In the genomic region with DNA sequence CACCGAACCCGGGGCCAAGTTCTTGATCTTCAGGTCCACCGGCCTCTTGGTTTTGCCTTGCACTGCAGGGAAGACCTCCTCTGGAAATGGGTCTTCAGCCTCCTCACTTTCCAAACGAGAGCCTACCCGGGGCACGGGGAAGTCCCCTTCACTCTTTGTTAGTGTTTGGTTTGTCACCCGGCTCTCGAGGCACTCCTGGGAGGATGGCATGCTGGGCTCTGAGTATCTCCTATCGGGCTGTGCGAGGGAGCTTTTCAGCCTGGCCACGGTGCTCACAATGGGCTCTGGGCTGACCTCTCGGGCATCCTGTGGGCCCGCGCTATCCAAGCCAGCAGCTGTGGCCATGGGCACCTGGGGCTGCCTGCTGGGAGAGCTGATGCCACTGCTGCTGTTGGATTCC, we compare ENCODE assay signal across 21 cellular contexts. TPM values are rescaled to one million over a fixed set of nuclear protein-coding genes. Genes with fewer than 3 reads are reported as not detected.
DNase-seq lines count a peak whose midpoint lies in the region; ATAC-seq and TF ChIP-seq lines count a peak whose summit lies in the region.
"Had no signal": no experiment of that assay in that cellular context is flagged by ENCODE, and none has a peak within 500 bp of the region (broad histone marks: within the 10 kb centered on the region; RNA-seq: fewer than 3 reads in every experiment).

No MANE protein-coding gene starts in this region.

- H3K9me3 Mint-ChIP-seq in GM23338 (no peaks in the 10 kb centered on the region), natural killer cell (no peaks in the 10 kb centered on the region)
- H3K9me3 Mint-ChIP-seq in activated T-helper 17 cell treated with anti-CD3 and anti-CD28 coated beads, Interleukin-2, amount 50 U/mL, for 72 hours = no peaks in the 10 kb centered on the region
- H3K9me3 Mint-ChIP-seq: neural progenitor cell had no signal

- no peak overlapping the region for H3K4me3 Mint-ChIP-seq in GM23338
- H3K4me3 Mint-ChIP-seq in activated T-helper 17 cell treated with anti-CD3 and anti-CD28 coated beads, Interleukin-2, amount 50 U/mL, for 72 hours = peak overlapping the region; percentile 90
- H3K4me3 Mint-ChIP-seq in natural killer cell = peak overlapping the region; percentile 67
- H3K4me3 Mint-ChIP-seq: neural progenitor cell had no signal

- H4K20me1 ChIP-seq in GM23338 (replicated peaks; ENCODE audit: insufficient read depth) = no peaks in the 10 kb centered on the region

- H3K4me1 Mint-ChIP-seq in GM23338 (peaks cover 6% of the 10 kb centered on the region; the same call in 1 of the 3 replicates), natural killer cell (peaks cover 73 to 75% of the 10 kb centered on the region in 2 donors)
- peaks cover 28% of the 10 kb centered on the region for H3K4me1 Mint-ChIP-seq in activated T-helper 17 cell treated with anti-CD3 and anti-CD28 coated beads, Interleukin-2, amount 50 U/mL, for 72 hours
- H3K4me1 Mint-ChIP-seq: neural progenitor cell had no signal

- no peaks in the 10 kb centered on the region for H3K36me3 Mint-ChIP-seq in GM23338 (ENCODE audit: low read depth)
- peaks cover 70% of the 10 kb centered on the region for H3K36me3 Mint-ChIP-seq in activated T-helper 17 cell treated with anti-CD3 and anti-CD28 coated beads, Interleukin-2, amount 50 U/mL, for 72 hours (ENCODE audit: low read depth)
- H3K36me3 Mint-ChIP-seq in natural killer cell = peaks cover 35% of the 10 kb centered on the region
- H3K36me3 Mint-ChIP-seq: neural progenitor cell had no signal

- no peaks in the 10 kb centered on the region for H3K27me3 ChIP-seq in GM23338 (ENCODE audit: insufficient read depth)
- H3K27me3 ChIP-seq: neural progenitor cell, right atrium auricular region, vagina had no signal

- ATAC-seq in GM23338 (peak; percentile 55), natural killer cell (peak; percentile 28 to 43 (median 37)), GM21528 (IDR thresholded peaks at IDR 0.05; ENCODE audit: low FRiP score, unreplicated experiment) (no peak)
- peak; percentile 18 for ATAC-seq in activated T-helper 17 cell treated with anti-CD3 and anti-CD28 coated beads, Interleukin-2, amount 50 U/mL, for 72 hours (replicated peaks)

- H3K27ac Mint-ChIP-seq in GM23338 = no peak overlapping the region
- H3K27ac Mint-ChIP-seq in activated T-helper 17 cell treated with anti-CD3 and anti-CD28 coated beads, Interleukin-2, amount 50 U/mL, for 72 hours = peak overlapping the region; percentile 80
- peak overlapping the region; percentile 97 for H3K27ac Mint-ChIP-seq in natural killer cell
- H3K27ac Mint-ChIP-seq: neural progenitor cell had no signal

- no peaks in the 10 kb centered on the region for H3K36me3 ChIP-seq in GM23338 (ENCODE audit: insufficient read depth)
- H3K36me3 ChIP-seq: neural progenitor cell, right atrium auricular region, vagina had no signal

- no peaks in the 10 kb centered on the region for H3F3A ChIP-seq in GM23338 (replicated peaks; ENCODE audit: low read depth)

- DNase-seq in activated CD8-positive, alpha-beta memory T cell treated with anti-CD3 and anti-CD28 coated beads for 24 hours = peak; percentile 76
- no peak for DNase-seq in activated CD8-positive, alpha-beta memory T cell treated with anti-CD3 and anti-CD28 coated beads, Interleukin-2, amount 50 U/mL, for 4 hours
- DNase-seq in GM23338 (ENCODE audit: low spot score) (no peak), natural killer cell (peak; percentile 38), SW480 (ENCODE audit: low spot score) (no peak), activated gamma-delta T cell treated with Interleukin-2 at 50 U/mL for 16 hours (no peak)
- DNase-seq: ACHN, aorta, COR-L47, EL, hippocampal formation, mesendoderm, NCI-H1436 had no signal

- H3K79me2 ChIP-seq in GM23338 (replicated peaks; ENCODE audit: insufficient read depth) = no peaks in the 10 kb centered on the region

- TF ChIP-seq CTCF in GM23338 (conservative IDR thresholded peaks at IDR 0.05; ENCODE audit: low read depth in 2 of 2) (no peak), natural killer cell (IDR thresholded peaks at IDR 0.05) (no peak)

- no peaks in the 10 kb centered on the region for H3K4me1 ChIP-seq in GM23338 (ENCODE audit: insufficient read depth)
- H3K4me1 ChIP-seq: neural progenitor cell, vagina had no signal

- H3K9me2 ChIP-seq in GM23338 (ENCODE audit: insufficient read depth) = no peaks in the 10 kb centered on the region

- H3K27ac ChIP-seq in GM23338 (ENCODE audit: low read depth) = no peak overlapping the region
- H3K27ac ChIP-seq: neural progenitor cell, right atrium auricular region, vagina had no signal

- intact Hi-C loops in natural killer cell (cut with micrococcal nuclease) = loop anchor here (5.0 kb wide), 1 partner anchor 1274 kb away; no protein-coding TSS in a partner anchor

- no peak overlapping the region for H3K4me3 ChIP-seq in GM23338
- H3K4me3 ChIP-seq: neural progenitor cell, right atrium auricular region, vagina had no signal

- H3K4me2 ChIP-seq in GM23338 = no peak overlapping the region
- H3K4me2 ChIP-seq: neural progenitor cell had no signal

- H2AFZ ChIP-seq in GM23338 = peak overlapping the region; percentile 78; the same call in 1 of the 2 replicates
- H2AFZ ChIP-seq: neural progenitor cell had no signal

- H3K27me3 Mint-ChIP-seq in GM23338 (ENCODE audit: insufficient read depth, low read depth, poor library complexity) = peaks cover 3% of the 10 kb centered on the region
- H3K27me3 Mint-ChIP-seq in activated T-helper 17 cell treated with anti-CD3 and anti-CD28 coated beads, Interleukin-2, amount 50 U/mL, for 72 hours = no peaks in the 10 kb centered on the region
- no peaks in the 10 kb centered on the region for H3K27me3 Mint-ChIP-seq in natural killer cell (ENCODE audit: low read depth in 2 of 2)

TF ChIP-seq in GM23338, 12 proteins besides CTCF, POLR2A, EP300 and RAD21 (continues in another document):
- no peak for TF ChIP-seq ZNF114 (CRISPR knock-in tag; IDR thresholded peaks at IDR 0.05)
- no peak for TF ChIP-seq EZH2 (IDR thresholded peaks at IDR 0.05; ENCODE audit: low read depth, unreplicated experiment)
- TF ChIP-seq EZH2phosphoT487 (IDR thresholded peaks at IDR 0.05; ENCODE audit: unreplicated experiment) = no peak
- no peak for TF ChIP-seq CREB1 (CRISPR knock-in tag; IDR thresholded peaks at IDR 0.05; ENCODE audit: low read depth)
- no peak for TF ChIP-seq STAT1 (IDR thresholded peaks at IDR 0.05; ENCODE audit: unreplicated experiment)
- TF ChIP-seq, protein P1, sequence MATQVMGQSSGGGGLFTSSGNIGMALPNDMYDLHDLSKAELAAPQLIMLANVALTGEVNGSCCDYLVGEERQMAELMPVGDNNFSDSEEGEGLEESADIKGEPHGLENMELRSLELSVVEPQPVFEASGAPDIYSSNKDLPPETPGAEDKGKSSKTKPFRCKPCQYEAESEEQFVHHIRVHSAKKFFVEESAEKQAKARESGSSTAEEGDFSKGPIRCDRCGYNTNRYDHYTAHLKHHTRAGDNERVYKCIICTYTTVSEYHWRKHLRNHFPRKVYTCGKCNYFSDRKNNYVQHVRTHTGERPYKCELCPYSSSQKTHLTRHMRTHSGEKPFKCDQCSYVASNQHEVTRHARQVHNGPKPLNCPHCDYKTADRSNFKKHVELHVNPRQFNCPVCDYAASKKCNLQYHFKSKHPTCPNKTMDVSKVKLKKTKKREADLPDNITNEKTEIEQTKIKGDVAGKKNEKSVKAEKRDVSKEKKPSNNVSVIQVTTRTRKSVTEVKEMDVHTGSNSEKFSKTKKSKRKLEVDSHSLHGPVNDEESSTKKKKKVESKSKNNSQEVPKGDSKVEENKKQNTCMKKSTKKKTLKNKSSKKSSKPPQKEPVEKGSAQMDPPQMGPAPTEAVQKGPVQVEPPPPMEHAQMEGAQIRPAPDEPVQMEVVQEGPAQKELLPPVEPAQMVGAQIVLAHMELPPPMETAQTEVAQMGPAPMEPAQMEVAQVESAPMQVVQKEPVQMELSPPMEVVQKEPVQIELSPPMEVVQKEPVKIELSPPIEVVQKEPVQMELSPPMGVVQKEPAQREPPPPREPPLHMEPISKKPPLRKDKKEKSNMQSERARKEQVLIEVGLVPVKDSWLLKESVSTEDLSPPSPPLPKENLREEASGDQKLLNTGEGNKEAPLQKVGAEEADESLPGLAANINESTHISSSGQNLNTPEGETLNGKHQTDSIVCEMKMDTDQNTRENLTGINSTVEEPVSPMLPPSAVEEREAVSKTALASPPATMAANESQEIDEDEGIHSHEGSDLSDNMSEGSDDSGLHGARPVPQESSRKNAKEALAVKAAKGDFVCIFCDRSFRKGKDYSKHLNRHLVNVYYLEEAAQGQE (IDR thresholded peaks at IDR 0.05; ENCODE audit: unreplicated experiment) = no peak
- TF ChIP-seq ZNF331 (CRISPR knock-in tag; IDR thresholded peaks at IDR 0.05; ENCODE audit: low read depth) = no peak

RNA-seq across cellular contexts. Expression of a gene that starts 8.1 kb away (rescaled TPM):
- 0.43 TPM in 1 of 2 replicates, not detected in the other for total RNA-seq in GM23338 (2014; rRNA removed; shearing (Covaris generic))
- not detected in 2 replicates for polyA plus RNA-seq in GM23338 (2016; fragmentation: Nextera tagmentation; extraction: Ambion mirVana)
- total RNA-seq in activated T-helper 17 cell treated with anti-CD3 and anti-CD28 coated beads, Interleukin-2, amount 50 U/mL, for 72 hours = 10 to 100 TPM; 11.7 to 80.7 TPM
- total RNA-seq in natural killer cell = 100 to 1,000 TPM; 139 to 291 (median 178) TPM
- total RNA-seq: chondrocyte, fibroblast of villous mesenchyme, RPMI7951 had no signal

RNA-seq across cellular contexts. Expression of a gene that starts 36.7 kb away (rescaled TPM):
- 1.7 and 2.4 TPM in 2 replicates for total RNA-seq in GM23338 (2014; rRNA removed; shearing (Covaris generic))
- polyA plus RNA-seq in GM23338 (2016; fragmentation: Nextera tagmentation; extraction: Ambion mirVana) = 2.8 and 3.9 TPM in 2 replicates
- 10 to 100 TPM in 1 of 2 donors, 1 to 10 TPM in 1; 2.4 to 15.9 TPM for total RNA-seq in activated T-helper 17 cell treated with anti-CD3 and anti-CD28 coated beads, Interleukin-2, amount 50 U/mL, for 72 hours
- 1 to 10 TPM; 1.5 to 2.9 (median 2.4) TPM for total RNA-seq in natural killer cell

Comparison
In these comparisons a context has a peak if more than half of its experiments do, and no peak if none do; other contexts are left out.
1. DNase-seq: peak in activated CD8-positive, alpha-beta memory T cell treated with anti-CD3 and anti-CD28 coated beads for 24 hours (single experiment) and natural killer cell (single experiment); none in activated CD8-positive, alpha-beta memory T cell treated with anti-CD3 and anti-CD28 coated beads, Interleukin-2, amount 50 U/mL, for 4 hours (single experiment), GM23338 (single experiment), SW480 (single experiment) and activated gamma-delta T cell treated with Interleukin-2 at 50 U/mL for 16 hours (single experiment).